11 cellular contexts compared by ENCODE assay signal in genomic region chr12:55842681-55843429, GRCh38. TPM values are rescaled to one million over a fixed set of nuclear protein-coding genes. Genes with fewer than 3 reads are reported as not detected.
DNase-seq lines count a peak whose midpoint lies in the region; ATAC-seq lines count a peak whose summit lies in the region.
"Had no signal": no experiment of that assay in that cellular context is flagged by ENCODE, and none has a peak within 500 bp of the region (broad histone marks: within the 10 kb centered on the region; RNA-seq: fewer than 3 reads in every experiment).

TSS of gene MMP19 (minus strand) at chr12:55842936. CDS start at chr12:55842830, 106 bp downstream.

- intact Hi-C loops in CD4-positive, alpha-beta memory T cell (cut with micrococcal nuclease), result no loop called here

- H3K27me3 ChIP-seq in CD4-positive, alpha-beta memory T cell (ENCODE audit: insufficient read depth, low read length), result no peaks in the 10 kb centered on the region

- H3K4me1 ChIP-seq in CD4-positive, alpha-beta memory T cell (ENCODE audit: insufficient read depth, low read length), result no peaks in the 10 kb centered on the region

- peak within 1 kb of the TSS in 2 of 7 donors; percentile 56 to 81 for H3K27ac Mint-ChIP-seq in CD4-positive, alpha-beta memory T cell

- POLR2A ChIA-PET in CD4-positive, alpha-beta memory T cell (lab: Charles Lee; ENCODE audit: partially characterized antibody), result no interaction called here

- H3K4me3 Mint-ChIP-seq in CD4-positive, alpha-beta memory T cell, result no peak within 1 kb of the TSS
- H3K4me3 Mint-ChIP-seq: natural killer cell treated with Interleukin-12 subunit alpha and Interleukin-12 subunit beta and Interleukin-15 and Interleukin-18, amount 100 ng/mL, for 72 hours had no signal

- no peaks in the 10 kb centered on the region for H3K9me3 Mint-ChIP-seq in CD4-positive, alpha-beta memory T cell
- H3K9me3 Mint-ChIP-seq: natural killer cell treated with Interleukin-12 subunit alpha and Interleukin-12 subunit beta and Interleukin-15 and Interleukin-18, amount 100 ng/mL, for 72 hours had no signal

- no peaks in the 10 kb centered on the region for H3K36me3 Mint-ChIP-seq in CD4-positive, alpha-beta memory T cell
- H3K36me3 Mint-ChIP-seq: natural killer cell treated with Interleukin-12 subunit alpha and Interleukin-12 subunit beta and Interleukin-15 and Interleukin-18, amount 100 ng/mL, for 72 hours had no signal

- H3K36me3 ChIP-seq in CD4-positive, alpha-beta memory T cell (ENCODE audit: insufficient read depth, low read length), result no peaks in the 10 kb centered on the region

- H3K4me3 ChIP-seq in CD4-positive, alpha-beta memory T cell (ENCODE audit: low read length in 2 of 2), result no peak within 1 kb of the TSS

- no peaks in the 10 kb centered on the region for H3K9me3 ChIP-seq in CD4-positive, alpha-beta memory T cell (ENCODE audit: control insufficient read depth in 1 of 2, low read length in 2 of 2)

- peaks cover 0 to 8% (median 3%) of the 10 kb centered on the region in 4 donors for H3K4me1 Mint-ChIP-seq in CD4-positive, alpha-beta memory T cell

- ATAC-seq in esophagus mucosa (peak; percentile 67), HG02884 (IDR thresholded peaks at IDR 0.05; ENCODE audit: unreplicated experiment) (no peak)

- DNase-seq in AG08396 (ENCODE audit: low spot score) (peak; percentile 64), NOMO-1 treated with dmso at 0.1 percent for 144 hours (lab: John Stamatoyannopoulos, UW; ENCODE audit: unreplicated experiment) (peak; percentile 23), myocyte (ENCODE audit: low read depth) (peak; percentile 79), inferior parietal cortex (ENCODE audit: extremely low spot score) (no peak)
- DNase-seq in CD4-positive, alpha-beta memory T cell, result no peak
- no peak for DNase-seq in activated CD4-positive, CD25-positive, alpha-beta regulatory T cell treated with anti-CD3 and anti-CD28 coated beads, Interleukin-2, amount 50 U/mL, for 72 hours
- DNase-seq: activated CD8-positive, alpha-beta memory T cell treated with anti-CD3 and anti-CD28 coated beads for 24 hours; DND-41 had no signal

- CTCF ChIA-PET in CD4-positive, alpha-beta memory T cell (lab: Charles Lee; ENCODE audit: partially characterized antibody), result no interaction called here

- H3K27ac ChIP-seq in CD4-positive, alpha-beta memory T cell (ENCODE audit: low read depth, low read length), result no peak within 1 kb of the TSS

- H3K27me3 Mint-ChIP-seq in CD4-positive, alpha-beta memory T cell, result no peaks in the 10 kb centered on the region

RNA-seq across cellular contexts. Expression of gene MMP19, which starts in this region (rescaled TPM):
- total RNA-seq in esophagus mucosa, result 0.60 TPM
- total RNA-seq in myocyte, result 8.6 and 8.8 TPM in 2 replicates
- 18.6 TPM for polyA plus RNA-seq in myocyte (2012)
- 1 to 10 TPM in 1 of 2 experiments, under 1 TPM in 1; 0.67 to 1.3 TPM for total RNA-seq in CD4-positive, alpha-beta memory T cell
- polyA plus RNA-seq in CD4-positive, alpha-beta memory T cell, result not detected

Comparison
In these comparisons a context has a peak if more than half of its experiments do, and no peak if none do; other contexts are left out.
1. Peak in ATAC-seq in esophagus mucosa; RNA of the gene not detected or under 1 TPM.
2. DNase-seq: peak in AG08396 (single experiment), NOMO-1 treated with dmso at 0.1 percent for 144 hours (single experiment) and myocyte (single experiment); none in CD4-positive, alpha-beta memory T cell (0 of 5), inferior parietal cortex (single experiment) and activated CD4-positive, CD25-positive, alpha-beta regulatory T cell treated with anti-CD3 and anti-CD28 coated beads, Interleukin-2, amount 50 U/mL, for 72 hours (single experiment).